ENCODE assay signal across 8 cellular contexts in genomic region chr22:41197046-41197807, GRCh38. TPM values are rescaled to one million over a fixed set of nuclear protein-coding genes. Genes with fewer than 3 reads are reported as not detected.
DNase-seq lines count a peak whose midpoint lies in the region; ATAC-seq and TF ChIP-seq lines count a peak whose summit lies in the region.

No MANE protein-coding gene starts in this region.

- peak overlapping the region; percentile 72 for H3K9ac ChIP-seq in BLaER1

- no peaks in the 10 kb centered on the region for H3K9me3 ChIP-seq in BLaER1

- H3K27me3 Mint-ChIP-seq in endothelial cell (ENCODE audit: unreplicated experiment) = peaks cover 5% of the 10 kb centered on the region
- H3K27me3 Mint-ChIP-seq in mesothelial cell of epicardium (ENCODE audit: low read depth) = peaks cover 37% of the 10 kb centered on the region

- no peaks in the 10 kb centered on the region for H3K9me3 Mint-ChIP-seq in endothelial cell (ENCODE audit: unreplicated experiment)
- H3K9me3 Mint-ChIP-seq in mesothelial cell of epicardium = no peaks in the 10 kb centered on the region

- peak overlapping the region; percentile 99 for H3K4me2 ChIP-seq in BLaER1

- H3K4me1 Mint-ChIP-seq in endothelial cell (ENCODE audit: unreplicated experiment) (peaks cover 3% of the 10 kb centered on the region), mesothelial cell of epicardium (peaks cover 15% of the 10 kb centered on the region)

- H3K27ac Mint-ChIP-seq in endothelial cell (ENCODE audit: unreplicated experiment) (no peak overlapping the region), mesothelial cell of epicardium (no peak overlapping the region)

- H3K36me3 Mint-ChIP-seq in endothelial cell (ENCODE audit: low read depth, unreplicated experiment) = peaks cover 3% of the 10 kb centered on the region
- H3K36me3 Mint-ChIP-seq in mesothelial cell of epicardium = no peaks in the 10 kb centered on the region

- DNase-seq in NOMO-1 (lab: John Stamatoyannopoulos, UW; ENCODE audit: unreplicated experiment in 2 of 2) (peak; percentile 70 to 80), endothelial cell (ENCODE audit: low spot score) (peak; percentile 67), mesothelial cell of epicardium (ENCODE audit: low spot score in 2 of 2, unreplicated experiment in 2 of 2) (peak; percentile 60 to 78)
- peak; percentile 30 for DNase-seq in activated CD8-positive, alpha-beta memory T cell treated with anti-CD3 and anti-CD28 coated beads, Interleukin-2, amount 50 U/mL, for 1 hour (ENCODE audit: extremely low read depth)
- DNase-seq in stimulated activated CD8-positive, alpha-beta memory T cell treated with anti-CD3 and anti-CD28 coated beads, Interleukin-15, amount 100 ng/mL, for 4 hours (ENCODE audit: low read depth in 2 of 2) = peak; percentile 65 to 69

- H3K4me3 ChIP-seq in BLaER1 = peak overlapping the region; percentile 74

- no peaks in the 10 kb centered on the region for H3K36me3 ChIP-seq in BLaER1

- ATAC-seq in GM19372 (IDR thresholded peaks at IDR 0.05; ENCODE audit: low read depth, unreplicated experiment) (peak; percentile 81), HG03571 (IDR thresholded peaks at IDR 0.05; ENCODE audit: unreplicated experiment) (peak; percentile 67)

- H4K20me1 ChIP-seq in BLaER1 = no peaks in the 10 kb centered on the region

- H3K4me3 Mint-ChIP-seq in endothelial cell (ENCODE audit: unreplicated experiment) (peak overlapping the region; percentile 93), mesothelial cell of epicardium (peak overlapping the region; percentile 79)

- TF ChIP-seq CTCF in endothelial cell (IDR thresholded peaks at IDR 0.05; ENCODE audit: unreplicated experiment) (no peak), mesothelial cell of epicardium (IDR thresholded peaks at IDR 0.05; ENCODE audit: unreplicated experiment) (no peak)

- peaks cover 15% of the 10 kb centered on the region for H3K4me1 ChIP-seq in BLaER1

- H3K27ac ChIP-seq in BLaER1 = no peak overlapping the region

- H3K27me3 ChIP-seq in BLaER1 = peaks cover 9% of the 10 kb centered on the region; the same call in 1 of the 2 replicates

RNA-seq across cellular contexts. Expression of gene L3MBTL2, which starts 7.9 kb away (rescaled TPM):
- total RNA-seq in endothelial cell (ENCODE audit: unreplicated experiment) (20.1 TPM), mesothelial cell of epicardium (25.2 to 27.2 TPM (median 26.4 TPM) in 3 replicates)

RNA-seq across cellular contexts. Expression of gene CHADL, which starts 43.5 kb away (rescaled TPM):
- total RNA-seq in endothelial cell (ENCODE audit: unreplicated experiment) (1.2 TPM), mesothelial cell of epicardium (3.2 to 4.6 TPM (median 3.3 TPM) in 3 replicates)
